Comparison of ENCODE assay signal across 15 cellular contexts in the genomic region with DNA sequence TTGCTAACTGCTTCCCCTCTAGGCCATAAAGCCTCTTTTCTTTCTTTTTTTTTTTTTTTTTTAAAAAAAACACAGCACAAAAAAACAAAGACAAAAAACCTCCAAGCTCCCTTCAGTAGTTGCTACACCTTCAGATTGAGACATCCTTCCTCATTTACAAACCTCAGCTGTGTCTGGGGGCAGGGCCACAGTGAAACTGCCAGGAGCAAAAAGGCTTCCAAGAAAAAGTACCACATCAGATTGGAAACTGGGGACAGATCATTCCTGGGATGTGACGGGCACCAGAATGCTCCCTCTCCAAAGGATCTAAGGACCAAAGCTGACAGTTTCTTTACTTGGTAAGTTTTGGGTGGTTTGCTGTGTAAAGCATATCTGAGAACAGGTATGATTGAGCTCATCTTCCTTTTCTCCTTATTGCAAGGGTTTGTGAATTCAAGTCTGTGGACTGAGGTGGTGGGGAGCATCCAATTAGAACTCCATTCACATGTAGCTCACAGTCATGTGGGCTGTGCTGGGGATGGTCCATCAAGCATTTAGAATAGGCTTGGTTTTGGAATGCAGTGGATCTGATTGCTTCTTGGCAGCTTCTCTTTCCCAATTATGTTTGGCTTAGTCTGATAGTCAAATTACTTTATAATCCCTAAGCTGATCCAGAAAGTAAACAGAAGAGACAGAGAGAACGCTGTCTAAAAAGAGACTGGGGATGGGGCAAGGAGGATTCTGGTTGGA. TPM values are rescaled to one million over a fixed set of nuclear protein-coding genes. Genes with fewer than 3 reads are reported as not detected.
DNase-seq lines count a peak whose midpoint lies in the region; ATAC-seq, FAIRE-seq and TF ChIP-seq lines count a peak whose summit lies in the region.
"Had no signal": no experiment of that assay in that cellular context is flagged by ENCODE, and none has a peak within 500 bp of the region (broad histone marks: within the 10 kb centered on the region; RNA-seq: fewer than 3 reads in every experiment).

No MANE protein-coding gene starts in this region.

- H3K4me1 ChIP-seq in testis: no peaks in the 10 kb centered on the region

- H3K27ac ChIP-seq in testis: no peak overlapping the region
- H3K27ac ChIP-seq: neutrophil, transverse colon had no signal

- H3K4me3 ChIP-seq in epithelial cell of esophagus (ENCODE audit: low read length) (peak overlapping the region; percentile 52), testis (no peak overlapping the region)
- H3K4me3 ChIP-seq: transverse colon had no signal

- 66 to 78% methylated on average over 2 of the region's 2 CpGs for WGBS in testis, 2 donors

- DNase-seq in G401 (ENCODE audit: low spot score) (peak; percentile 23), NOMO-1 treated with dmso at 0.1 percent for 144 hours (lab: John Stamatoyannopoulos, UW; ENCODE audit: unreplicated experiment) (peak; percentile 53), epithelial cell of esophagus (ENCODE audit: low read depth) (peak; percentile 59), pons (ENCODE audit: low spot score) (peak; percentile 42), urothelium cell line (ENCODE audit: low spot score) (no peak), testis (no peak)
- DNase-seq: DMS79, NCI-H146, SHP77 treated with DMSO at 0.1 percent for 48 hours, transverse colon had no signal

- TF ChIP-seq CTCF in epithelial cell of esophagus (IDR thresholded peaks at IDR 0.05; ENCODE audit: insufficient read depth, low read depth, low read length, missing control alignments): no peak
- TF ChIP-seq CTCF in testis (IDR thresholded peaks at IDR 0.05): no peak

- intact Hi-C loops in testis (cut with DNase I; ENCODE audit: low total_unique reads): no loop called here

- TF ChIP-seq POLR2A in testis (IDR thresholded peaks at IDR 0.05): no peak

- H3K9me3 ChIP-seq in testis: no peaks in the 10 kb centered on the region
- H3K9me3 ChIP-seq: neutrophil, transverse colon had no signal

- no peak for FAIRE-seq in urothelium cell line (lab: Jason Lieb, UNC)

- H3K27me3 ChIP-seq in testis: no peaks in the 10 kb centered on the region
- H3K27me3 ChIP-seq: neutrophil, transverse colon had no signal

- in situ Hi-C loops in G401 (cut with HindIII; ENCODE audit: low sequenced_read_pairs): no loop called here

- no peaks in the 10 kb centered on the region for H3K36me3 ChIP-seq in testis (ENCODE audit: low read depth, missing control alignments)
- H3K36me3 ChIP-seq: neutrophil, transverse colon had no signal

- no peak for ATAC-seq in HG02642 (IDR thresholded peaks at IDR 0.05; ENCODE audit: poor library complexity, unreplicated experiment)
- ATAC-seq in GM19324 (IDR thresholded peaks at IDR 0.05; ENCODE audit: low FRiP score, unreplicated experiment): no peak

RNA-seq across cellular contexts. Expression of a gene that starts 0.7 kb away (rescaled TPM):
- not detected in 2 replicates for total RNA-seq in G401 (2014; rRNA removed; shearing (Covaris generic))
- total RNA-seq in testis: under 1 TPM in 1 of 2 donors, not detected in 1; 0.24 TPM
- 1.2 TPM for polyA plus RNA-seq in testis (ENCODE audit: insufficient read depth, low read depth, low replicate concordance)
- total RNA-seq: cardiac septum, lung microvascular endothelial cell, transverse colon had no signal

RNA-seq across cellular contexts. Expression of a gene that starts 47.4 kb away (rescaled TPM):
- total RNA-seq in G401 (2014; rRNA removed; shearing (Covaris generic)): 0.95 TPM in 1 of 2 replicates, not detected in the other
- total RNA-seq in testis: 1 to 10 TPM in 1 of 2 donors, under 1 TPM in 1; 0.39 to 5.3 TPM
- polyA plus RNA-seq in testis (ENCODE audit: insufficient read depth, low read depth, low replicate concordance): 6.5 TPM
- total RNA-seq: lung microvascular endothelial cell had no signal

Comparison
In these comparisons a context has a peak if more than half of its experiments do, and no peak if none do; other contexts are left out.
1. DNase-seq: peak in G401 (single experiment), NOMO-1 treated with dmso at 0.1 percent for 144 hours (single experiment), epithelial cell of esophagus (single experiment) and pons (single experiment); none in urothelium cell line (single experiment) and testis (single experiment).